Comparison of ENCODE assay signal across 16 cellular contexts in genomic region chr10:58322835-58323209, GRCh38. TPM values are rescaled to one million over a fixed set of nuclear protein-coding genes. Genes with fewer than 3 reads are reported as not detected.
DNase-seq lines count a peak whose midpoint lies in the region; ATAC-seq, FAIRE-seq and TF ChIP-seq lines count a peak whose summit lies in the region.
"Had no signal": no experiment of that assay in that cellular context is flagged by ENCODE, and none has a peak within 500 bp of the region (broad histone marks: within the 10 kb centered on the region; RNA-seq: fewer than 3 reads in every experiment).

No MANE protein-coding gene starts in this region.

- peaks cover 5% of the 10 kb centered on the region for H3K27me3 Mint-ChIP-seq in activated T-cell treated with anti-CD3 and anti-CD28 coated beads, Interleukin-2, amount 50 U/mL, for 72 hours (ENCODE audit: low read depth)
- H3K27me3 Mint-ChIP-seq: CD4-positive, alpha-beta T cell had no signal

- intact Hi-C loops in left colon (cut with DNase I, micrococcal nuclease) (no loop called here), transverse colon (cut with DNase I; ENCODE audit: low total_unique reads) (no loop called here)

- no peak for TF ChIP-seq CTCF in transverse colon (IDR thresholded peaks at IDR 0.05)

- H3K4me1 Mint-ChIP-seq in activated T-cell treated with anti-CD3 and anti-CD28 coated beads, Interleukin-2, amount 50 U/mL, for 72 hours (ENCODE audit: low read depth), result peaks cover 9% of the 10 kb centered on the region

- no peaks in the 10 kb centered on the region for H3K27me3 ChIP-seq in transverse colon
- H3K27me3 ChIP-seq: ascending aorta had no signal

- H3K4me3 ChIP-seq in transverse colon, result no peak overlapping the region
- H3K4me3 ChIP-seq: ascending aorta had no signal

- in situ Hi-C loops in transverse colon (cut with MboI; ENCODE audit: low pct_ligation_motif_present in 1 of 4, low pct_unique_long_range_greater_than_20kb in 1 of 4, low sequenced_read_pairs in 3 of 4), result no loop called here

- 18 to 32% methylated on average over 1 of the region's 1 CpG for WGBS in transverse colon (ENCODE audit: low coverage in 1 of 2), 2 donors

- DNase-seq in activated T-cell treated with anti-CD3 and anti-CD28 coated beads, Interleukin-2, amount 50 U/mL, for 72 hours, result no peak
- DNase-seq in activated T-cell treated with anti-CD3 and anti-CD28 coated beads, Interleukin-2, amount 50 U/mL, for 1 hour, result no peak
- DNase-seq in M059J (ENCODE audit: low read depth) (peak; percentile 7), left colon (no peak), transverse colon (no peak), medulla oblongata (ENCODE audit: extremely low spot score) (no peak), GM12891 (ENCODE audit: insufficient read length, low spot score) (no peak), NCI-H2171 (lab: John Stamatoyannopoulos, UW) (no peak)
- DNase-seq: activated CD4-positive, alpha-beta T cell treated with anti-CD3 and anti-CD28 coated beads, Interleukin-2, amount 10 ng/mL, durations not matched to agents 24 days and 14 days; CD4-positive, alpha-beta T cell; NCI-H1436 treated with DMSO at 0.1 percent for 48 hours; NCI-H226 had no signal

- H3K9me3 Mint-ChIP-seq in activated T-cell treated with anti-CD3 and anti-CD28 coated beads, Interleukin-2, amount 50 U/mL, for 72 hours, result no peaks in the 10 kb centered on the region
- H3K9me3 Mint-ChIP-seq: activated CD4-positive, alpha-beta T cell treated with anti-CD3 and anti-CD28 coated beads, Interleukin-2, amount 10 ng/mL, durations not matched to agents 24 days and 14 days; CD4-positive, alpha-beta T cell had no signal

- ATAC-seq in activated T-cell treated with anti-CD3 and anti-CD28 coated beads, Interleukin-2, amount 50 U/mL, for 72 hours (replicated peaks in 1 of 2), result no peak
- peak; percentile 49 for ATAC-seq in left colon
- ATAC-seq: HCT116 had no signal

- TF ChIP-seq EP300 in transverse colon (IDR thresholded peaks at IDR 0.05; ENCODE audit: low read depth), result no peak

- H3K9me3 ChIP-seq in transverse colon, result no peaks in the 10 kb centered on the region
- H3K9me3 ChIP-seq: ascending aorta had no signal

- H3K36me3 Mint-ChIP-seq in activated T-cell treated with anti-CD3 and anti-CD28 coated beads, Interleukin-2, amount 50 U/mL, for 72 hours (ENCODE audit: insufficient read depth in 2 of 2), result no peaks in the 10 kb centered on the region

- H3K36me3 ChIP-seq in transverse colon, result no peaks in the 10 kb centered on the region
- H3K36me3 ChIP-seq: ascending aorta had no signal

- FAIRE-seq in GM12891 (lab: Jason Lieb, UNC), result no peak
- FAIRE-seq: A204.1, keratinocyte had no signal

- TF ChIP-seq POLR2A in transverse colon (IDR thresholded peaks at IDR 0.05), result no peak
- no peak for TF ChIP-seq POLR2A in GM12891 (IDR thresholded peaks at IDR 0.05; ENCODE audit: low read depth, low read length)

- H3K27ac Mint-ChIP-seq in activated T-cell treated with anti-CD3 and anti-CD28 coated beads, Interleukin-2, amount 50 U/mL, for 72 hours, result no peak overlapping the region
- H3K27ac Mint-ChIP-seq: activated CD4-positive, alpha-beta T cell treated with anti-CD3 and anti-CD28 coated beads, Interleukin-2, amount 10 ng/mL, durations not matched to agents 24 days and 14 days; CD4-positive, alpha-beta T cell had no signal

- peaks cover 0 to 12% (median 3%) of the 10 kb centered on the region in 4 donors for H3K4me1 ChIP-seq in transverse colon
- H3K4me1 ChIP-seq: ascending aorta had no signal

- peak overlapping the region; percentile 0 to 36 for H3K4me3 Mint-ChIP-seq in activated T-cell treated with anti-CD3 and anti-CD28 coated beads, Interleukin-2, amount 50 U/mL, for 72 hours
- H3K4me3 Mint-ChIP-seq: activated CD4-positive, alpha-beta T cell treated with anti-CD3 and anti-CD28 coated beads, Interleukin-2, amount 10 ng/mL, durations not matched to agents 24 days and 14 days; CD4-positive, alpha-beta T cell had no signal

- peak overlapping the region in 3 of 4 donors; percentile 19 to 42 (median 28) for H3K27ac ChIP-seq in transverse colon
- H3K27ac ChIP-seq: ascending aorta had no signal

TF ChIP-seq in GM12891, 5 proteins besides CTCF, POLR2A, EP300 and RAD21:
- no peak for TF ChIP-seq TAF1 (IDR thresholded peaks at IDR 0.05; ENCODE audit: low read depth, low read length)
- TF ChIP-seq SPI1 (IDR thresholded peaks at IDR 0.05; ENCODE audit: low read depth, low read length), result no peak
- no peak for TF ChIP-seq PAX5 (IDR thresholded peaks at IDR 0.05; ENCODE audit: insufficient read depth, low read length, severe bottlenecking)
- TF ChIP-seq POLR2AphosphoS5 (IDR thresholded peaks at IDR 0.05; ENCODE audit: low read depth, low read length), result no peak
- no peak for TF ChIP-seq POU2F2 (IDR thresholded peaks at IDR 0.05; ENCODE audit: low read depth, low read length)

RNA-seq across cellular contexts. Expression of gene UBE2D1, which starts 12.0 kb away (rescaled TPM):
- 10 to 100 TPM; 10.5 to 12.1 TPM for total RNA-seq in activated T-cell treated with anti-CD3 and anti-CD28 coated beads, Interleukin-2, amount 50 U/mL, for 72 hours
- 23.7 and 24.3 TPM in 2 replicates for total RNA-seq in M059J (2014; rRNA removed; shearing (Covaris generic))
- total RNA-seq in left colon (10 to 100 TPM; 13.3 to 22.2 TPM), transverse colon (10 to 100 TPM in 2 of 4 donors, 1 to 10 TPM in 2; 3.0 to 21.9 (median 8.9) TPM)
- polyA plus RNA-seq in GM12891 (2012; ENCODE audit: low read depth, missing spikeins), result 5.4 TPM

RNA-seq across cellular contexts. Expression of gene CISD1, which starts 53.9 kb away (rescaled TPM):
- 10 to 100 TPM; 34.5 to 37.7 TPM for total RNA-seq in activated T-cell treated with anti-CD3 and anti-CD28 coated beads, Interleukin-2, amount 50 U/mL, for 72 hours
- 82.2 and 120 TPM in 2 replicates for total RNA-seq in M059J (2014; rRNA removed; shearing (Covaris generic))
- 10 to 100 TPM; 46.4 to 50.2 TPM for total RNA-seq in left colon
- total RNA-seq in transverse colon, result 10 to 100 TPM in 3 of 4 donors, 1 to 10 TPM in 1; 3.7 to 32.2 (median 28.1) TPM
- 25.9 TPM for polyA plus RNA-seq in GM12891 (2012; ENCODE audit: low read depth, missing spikeins)

RNA-seq across cellular contexts. Expression of gene IPMK, which starts 55.1 kb away (rescaled TPM):
- 1 to 10 TPM; 7.1 to 8.3 TPM for total RNA-seq in activated T-cell treated with anti-CD3 and anti-CD28 coated beads, Interleukin-2, amount 50 U/mL, for 72 hours
- 7.4 and 9.3 TPM in 2 replicates for total RNA-seq in M059J (2014; rRNA removed; shearing (Covaris generic))
- 10 to 100 TPM; 14.3 to 20.5 TPM for total RNA-seq in left colon
- 10 to 100 TPM in 3 of 4 donors, 1 to 10 TPM in 1; 2.6 to 17.1 (median 12.9) TPM for total RNA-seq in transverse colon
- polyA plus RNA-seq in GM12891 (2012; ENCODE audit: low read depth, missing spikeins), result 1.6 TPM
